Comparison of ENCODE assay signal across 23 cellular contexts in genomic region chr5:113693205-113693553, GRCh38.
DNase-seq lines count a peak whose midpoint lies in the region; ATAC-seq, FAIRE-seq and TF ChIP-seq lines count a peak whose summit lies in the region.
"Had no signal": no experiment of that assay in that cellular context is flagged by ENCODE, and none has a peak within 500 bp of the region (broad histone marks: within the 10 kb centered on the region; RNA-seq: fewer than 3 reads in every experiment).

No MANE protein-coding gene starts in this region.

- intact Hi-C loops in Right ventricle myocardium superior (cut with DNase I) (no loop called here), heart left ventricle (cut with DNase I) (no loop called here), pancreas (cut with DNase I) (no loop called here)

- DNase-seq in Right ventricle myocardium superior (peak; percentile 44), heart left ventricle (no peak), cerebellum (ENCODE audit: low spot score) (peak; percentile 27), mesenchymal stem cell (peak; percentile 37), DMS153 treated with DMSO at 0.1 percent for 48 hours (lab: John Stamatoyannopoulos, UW; ENCODE audit: unreplicated experiment) (no peak), pancreas (no peak), chondrocyte (ENCODE audit: low spot score) (no peak)
- DNase-seq in stimulated activated naive CD4-positive, alpha-beta T cell treated with Interleukin-2 at 50 U/mL for 16 hours (lab: John Stamatoyannopoulos, UW) = no peak
- DNase-seq: activated CD4-positive, alpha-beta T cell treated with anti-CD3 and anti-CD28 coated beads for 48 hours; activated naive CD4-positive, alpha-beta T cell treated with anti-CD3 and anti-CD28 coated beads, Interleukin-2, amount 10 ng/mL, durations not matched to agents 7 days and 5 days; activated T-cell treated with anti-CD3 and anti-CD28 coated beads for 4 hours; effector memory CD8-positive, alpha-beta T cell; IMR-90; MV-4-11; NCI-H2171 treated with DMSO at 0.1 percent for 48 hours; sigmoid colon; stimulated activated CD4-positive, alpha-beta T cell treated with anti-CD3 and anti-CD28 coated beads, Interleukin-4, amount 100 ng/mL, for 1 hour; T1000 had no signal

- H3K14ac ChIP-seq in mesenchymal stem cell (ENCODE audit: low read length in 2 of 2) = no peak overlapping the region

- no peak overlapping the region for H3K4me3 Mint-ChIP-seq in chondrocyte (ENCODE audit: unreplicated experiment)
- H3K4me3 Mint-ChIP-seq: activated naive CD4-positive, alpha-beta T cell treated with anti-CD3 and anti-CD28 coated beads, Interleukin-2, amount 10 ng/mL, durations not matched to agents 7 days and 5 days; effector memory CD8-positive, alpha-beta T cell had no signal

- H2AFZ ChIP-seq in mesenchymal stem cell (ENCODE audit: low read depth, low read length) = no peak overlapping the region

- H3K4ac ChIP-seq in mesenchymal stem cell (ENCODE audit: low read depth in 1 of 2, low read length in 2 of 2) = no peak overlapping the region

- H3K27me3 ChIP-seq in heart left ventricle (peaks cover 0 to 30% (median 3%) of the 10 kb centered on the region in 9 donors), mesenchymal stem cell (ENCODE audit: control insufficient read depth in 1 of 2, insufficient read depth in 1 of 2, low read length in 2 of 2) (peaks cover 5 to 25% of the 10 kb centered on the region in 2 experiments), pancreas (peaks cover 0 to 5% (median 1%) of the 10 kb centered on the region in 4 donors)
- H3K27me3 ChIP-seq: thyroid gland had no signal

- H3K23ac ChIP-seq in mesenchymal stem cell (ENCODE audit: low read length in 2 of 2) = no peak overlapping the region

- no peak overlapping the region for H3K27ac Mint-ChIP-seq in chondrocyte (ENCODE audit: unreplicated experiment)
- H3K27ac Mint-ChIP-seq: activated naive CD4-positive, alpha-beta T cell treated with anti-CD3 and anti-CD28 coated beads, Interleukin-2, amount 10 ng/mL, durations not matched to agents 7 days and 5 days; effector memory CD8-positive, alpha-beta T cell had no signal

- no peak for TF ChIP-seq POLR2A in heart left ventricle (IDR thresholded peaks at IDR 0.05)

- no peak overlapping the region for H2BK120ac ChIP-seq in mesenchymal stem cell (ENCODE audit: low read depth, low read length)

- H3K9me3 ChIP-seq in heart left ventricle (no peaks in the 10 kb centered on the region), mesenchymal stem cell (ENCODE audit: control insufficient read depth, low read length) (no peaks in the 10 kb centered on the region), pancreas (no peaks in the 10 kb centered on the region)
- H3K9me3 ChIP-seq: A549, neutrophil, sigmoid colon, thyroid gland had no signal

- H2BK15ac ChIP-seq in mesenchymal stem cell (ENCODE audit: low read depth, poor library complexity, severe bottlenecking) = no peak overlapping the region

- H3K36me3 Mint-ChIP-seq in chondrocyte (ENCODE audit: low read depth) = no peaks in the 10 kb centered on the region
- H3K36me3 Mint-ChIP-seq: activated naive CD4-positive, alpha-beta T cell treated with anti-CD3 and anti-CD28 coated beads, Interleukin-2, amount 10 ng/mL, durations not matched to agents 7 days and 5 days had no signal

- H2BK5ac ChIP-seq in mesenchymal stem cell (ENCODE audit: low read depth, low read length, poor library complexity, severe bottlenecking) = no peak overlapping the region

- H3K4me1 ChIP-seq in heart left ventricle (peaks cover 0 to 23% (median 7%) of the 10 kb centered on the region in 12 donors), mesenchymal stem cell (ENCODE audit: control insufficient read depth, insufficient read depth, low read depth, low read length) (peaks cover 4% of the 10 kb centered on the region), pancreas (no peaks in the 10 kb centered on the region)
- H3K4me1 ChIP-seq: A549, thyroid gland had no signal

- H2AK5ac ChIP-seq in mesenchymal stem cell (ENCODE audit: low read length, severe bottlenecking) = no peak overlapping the region

- H3K4me3 ChIP-seq in heart left ventricle (no peak overlapping the region), mesenchymal stem cell (ENCODE audit: insufficient read depth in 1 of 2, low read depth in 1 of 2, low read length in 2 of 2) (no peak overlapping the region), pancreas (no peak overlapping the region)
- H3K4me3 ChIP-seq: A549, lung, sigmoid colon, thyroid gland had no signal

- 22 to 40% (median 27%) methylated on average over 8 of the region's 8 CpGs for WGBS in heart left ventricle, 4 donors
- WGBS in mesenchymal stem cell = 26% methylated on average over 8 of the region's 8 CpGs
- WGBS in pancreas, 2 donors = 12 to 18% methylated on average over 8 of the region's 8 CpGs

- TF ChIP-seq CTCF in heart left ventricle (IDR thresholded peaks at IDR 0.05) = no peak
- TF ChIP-seq CTCF in pancreas (IDR thresholded peaks at IDR 0.05) = no peak
- no peak for TF ChIP-seq CTCF in chondrocyte (IDR thresholded peaks at IDR 0.05)

- no peaks in the 10 kb centered on the region for H3K9me3 Mint-ChIP-seq in chondrocyte (ENCODE audit: low read depth)
- H3K9me3 Mint-ChIP-seq: activated naive CD4-positive, alpha-beta T cell treated with anti-CD3 and anti-CD28 coated beads, Interleukin-2, amount 10 ng/mL, durations not matched to agents 7 days and 5 days; effector memory CD8-positive, alpha-beta T cell had no signal

- ATAC-seq in Right ventricle myocardium superior (ENCODE audit: poor library complexity) (no peak), heart left ventricle (no peak), pancreas (no peak)
- ATAC-seq: A549; effector memory CD8-positive, alpha-beta T cell; HCT116 had no signal

- H3K27me3 Mint-ChIP-seq in chondrocyte (ENCODE audit: low read depth) = peaks cover 5% of the 10 kb centered on the region

- no peak overlapping the region for H4K91ac ChIP-seq in mesenchymal stem cell (ENCODE audit: low read length)

- H3K18ac ChIP-seq in mesenchymal stem cell (ENCODE audit: low read depth in 1 of 2, low read length in 2 of 2) = no peak overlapping the region

- FAIRE-seq in pancreas (lab: Jason Lieb, UNC) = no peak
- FAIRE-seq: A549 had no signal

- H2BK12ac ChIP-seq in mesenchymal stem cell (ENCODE audit: low read length in 2 of 2) = no peak overlapping the region

- H3K27ac ChIP-seq in heart left ventricle = no peak overlapping the region
- H3K27ac ChIP-seq in mesenchymal stem cell (ENCODE audit: low read length, poor library complexity, severe bottlenecking) = peak overlapping the region; percentile 25
- H3K27ac ChIP-seq in pancreas = no peak overlapping the region
- H3K27ac ChIP-seq: A549, neutrophil, sigmoid colon, thyroid gland had no signal

- peak overlapping the region; percentile 35 for H3K4me2 ChIP-seq in mesenchymal stem cell (ENCODE audit: low read length, poor library complexity, severe bottlenecking)
- H3K4me2 ChIP-seq: A549 had no signal

- H4K8ac ChIP-seq in mesenchymal stem cell (ENCODE audit: low read length) = no peak overlapping the region

- H3K79me1 ChIP-seq in mesenchymal stem cell (replicated peaks; ENCODE audit: low read length, poor library complexity, severe bottlenecking) = no peaks in the 10 kb centered on the region

- peaks cover 36% of the 10 kb centered on the region for H3K4me1 Mint-ChIP-seq in chondrocyte (ENCODE audit: low read depth)
- H3K4me1 Mint-ChIP-seq: activated naive CD4-positive, alpha-beta T cell treated with anti-CD3 and anti-CD28 coated beads, Interleukin-2, amount 10 ng/mL, durations not matched to agents 7 days and 5 days had no signal

- H3K36me3 ChIP-seq in heart left ventricle (no peaks in the 10 kb centered on the region), mesenchymal stem cell (ENCODE audit: control insufficient read depth in 1 of 2, insufficient read depth in 2 of 2, low read depth in 1 of 2, low read length in 2 of 2) (no peaks in the 10 kb centered on the region), pancreas (no peaks in the 10 kb centered on the region)
- H3K36me3 ChIP-seq: neutrophil, sigmoid colon, thyroid gland had no signal

- H3K9ac ChIP-seq in mesenchymal stem cell (ENCODE audit: low read length) = no peak overlapping the region

Comparison
In these comparisons a context has a peak if more than half of its experiments do, and no peak if none do; other contexts are left out.
1. DNase-seq: peak in Right ventricle myocardium superior (single experiment), cerebellum (single experiment) and mesenchymal stem cell (single experiment); none in heart left ventricle (0 of 5), DMS153 treated with DMSO at 0.1 percent for 48 hours (single experiment), pancreas (0 of 6), chondrocyte (single experiment) and stimulated activated naive CD4-positive, alpha-beta T cell treated with Interleukin-2 at 50 U/mL for 16 hours (single experiment).